1 cellular context compared by ENCODE assay signal in genomic region chr5:141637266-141637692, GRCh38.
A peak's percentile ranks its signal among the peaks of the same experiment; 100 is the strongest.
TF ChIP-seq lines count a peak whose summit lies in the region.

No MANE protein-coding gene starts in this region.

TF ChIP-seq in K562, 482 proteins besides CTCF, POLR2A, EP300 and RAD21 (continued from another document):
- TF ChIP-seq RNF219 (CRISPR knock-in tag; IDR thresholded peaks at IDR 0.05) (no peak), ZNF740 (CRISPR knock-in tag; IDR thresholded peaks at IDR 0.05) (peak; percentile 78), ZNF740 (tag; IDR thresholded peaks at IDR 0.05) (no peak)
